In the genomic region with DNA sequence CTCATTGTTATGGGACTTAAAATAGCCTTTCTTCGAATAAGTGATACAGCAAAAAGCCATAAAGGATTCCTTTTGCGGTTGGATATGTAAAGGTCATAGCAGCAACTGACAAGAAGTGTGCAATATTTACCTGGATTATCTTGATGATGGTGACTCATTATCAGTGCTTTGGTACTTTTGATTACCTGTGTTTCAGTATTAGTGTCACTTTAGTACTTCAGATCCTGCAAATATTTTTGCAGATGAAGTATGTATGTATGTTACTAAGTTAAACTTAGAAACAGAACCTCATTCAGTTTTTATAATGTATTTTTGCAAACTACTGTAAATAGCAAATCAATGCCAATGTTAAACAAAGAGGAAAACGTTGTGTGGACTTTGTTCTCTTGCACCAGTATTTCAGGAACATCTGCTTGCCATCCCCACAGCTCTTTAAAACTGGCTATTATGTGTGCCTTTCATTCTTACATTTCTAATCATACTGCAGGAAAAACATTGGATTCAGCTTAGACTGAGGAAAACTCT, we compare ENCODE assay signal across 16 cellular contexts.
"Had no signal": no experiment of that assay in that cellular context is flagged by ENCODE, and none has a peak within 500 bp of the region (broad histone marks: within the 10 kb centered on the region; RNA-seq: fewer than 3 reads in every experiment).

No MANE protein-coding gene starts in this region.

- H3K4me3 Mint-ChIP-seq: activated CD8-positive, alpha-beta memory T cell treated with anti-CD3 and anti-CD28 coated beads, Interleukin-2, amount 10 ng/mL, durations not matched to agents 7 days and 5 days; activated naive CD8-positive, alpha-beta T cell treated with anti-CD3 and anti-CD28 coated beads, Interleukin-2, amount 10 ng/mL, durations not matched to agents 7 days and 5 days; activated T-cell treated with anti-CD3 and anti-CD28 coated beads, Interleukin-2, amount 50 U/mL, for 4 hours had no signal

- H3K27ac Mint-ChIP-seq: activated CD8-positive, alpha-beta memory T cell treated with anti-CD3 and anti-CD28 coated beads, Interleukin-2, amount 10 ng/mL, durations not matched to agents 7 days and 5 days; activated naive CD8-positive, alpha-beta T cell treated with anti-CD3 and anti-CD28 coated beads, Interleukin-2, amount 10 ng/mL, durations not matched to agents 7 days and 5 days had no signal

- H3K27me3 Mint-ChIP-seq: activated CD8-positive, alpha-beta memory T cell treated with anti-CD3 and anti-CD28 coated beads, Interleukin-2, amount 10 ng/mL, durations not matched to agents 7 days and 5 days; activated naive CD8-positive, alpha-beta T cell treated with anti-CD3 and anti-CD28 coated beads, Interleukin-2, amount 10 ng/mL, durations not matched to agents 7 days and 5 days had no signal

- H3K4me3 ChIP-seq: ascending aorta, cardiac muscle cell, heart left ventricle, stomach, thoracic aorta had no signal

- H3K27ac ChIP-seq: ascending aorta, cardiac muscle cell, heart left ventricle, thoracic aorta had no signal

- H3K9me3 Mint-ChIP-seq: activated naive CD8-positive, alpha-beta T cell treated with anti-CD3 and anti-CD28 coated beads, Interleukin-2, amount 10 ng/mL, durations not matched to agents 7 days and 5 days; activated T-cell treated with anti-CD3 and anti-CD28 coated beads, Interleukin-2, amount 50 U/mL, for 4 hours had no signal

- H3K27me3 ChIP-seq: ascending aorta, cardiac muscle cell, heart left ventricle, stomach had no signal

- DNase-seq: activated CD4-positive, alpha-beta T cell treated with anti-CD3 and anti-CD28 coated beads, Interleukin-2, amount 50 U/mL, for 4 hours; activated CD4-positive, CD25-positive, alpha-beta regulatory T cell treated with anti-CD3 and anti-CD28 coated beads, Interleukin-2, amount 50 U/mL, for 72 hours; activated CD8-positive, alpha-beta memory T cell treated with anti-CD3 and anti-CD28 coated beads, Interleukin-2, amount 10 ng/mL, durations not matched to agents 7 days and 5 days; activated gamma-delta T cell treated with Interleukin-2 at 50 U/mL for 16 hours; activated naive CD8-positive, alpha-beta T cell treated with anti-CD3 and anti-CD28 coated beads, Interleukin-2, amount 10 ng/mL, durations not matched to agents 7 days and 5 days; activated T-cell treated with anti-CD3 and anti-CD28 coated beads, Interleukin-2, amount 50 U/mL, for 4 hours; foreskin melanocyte; heart left ventricle; left ventricle myocardium superior; mesendoderm; stimulated activated CD4-positive, alpha-beta T cell treated with anti-CD3 and anti-CD28 coated beads, Interleukin-4, amount 100 ng/mL, for 4 hours; stomach; T-helper 2 cell had no signal

- H3K4me1 ChIP-seq: ascending aorta had no signal

- H3K9me3 ChIP-seq: ascending aorta, heart left ventricle, stomach, thoracic aorta had no signal
